ENCODE assay signal across 31 cellular contexts in genomic region chr4:75110061-75110460, GRCh38.
"Had no signal": no experiment of that assay in that cellular context is flagged by ENCODE, and none has a peak within 500 bp of the region (broad histone marks: within the 10 kb centered on the region; RNA-seq: fewer than 3 reads in every experiment).

No MANE protein-coding gene starts in this region.

- H3K36me3 ChIP-seq: adrenal gland, ascending aorta, brain microvascular endothelial cell, breast epithelium, cardiac muscle cell had no signal

- H3K27me3 ChIP-seq: adrenal gland, ascending aorta, body of pancreas, brain microvascular endothelial cell, breast epithelium, cardiac muscle cell had no signal

- H3K4me1 ChIP-seq: adrenal gland, ascending aorta, body of pancreas, breast epithelium had no signal

- H3K4me3 ChIP-seq: adrenal gland, ascending aorta, body of pancreas, breast epithelium, cardiac muscle cell had no signal

- H3K27ac ChIP-seq: adrenal gland, ascending aorta, body of pancreas, brain microvascular endothelial cell, breast epithelium, cardiac muscle cell had no signal

- DNase-seq: activated effector memory CD4-positive, alpha-beta T cell treated with anti-CD3 and anti-CD28 coated beads, Interleukin-2, amount 50 U/mL, for 16 hours; activated effector memory CD4-positive, alpha-beta T cell treated with Interleukin-2 at 50 U/mL for 16 hours; activated gamma-delta T cell; activated gamma-delta T cell treated with Interleukin-2 at 50 U/mL for 16 hours; activated naive CD4-positive, alpha-beta T cell; activated naive CD4-positive, alpha-beta T cell treated with anti-CD3 and anti-CD28 coated beads for 36 hours; activated naive CD4-positive, alpha-beta T cell treated with anti-CD3 and anti-CD28 coated beads, Interleukin-2, amount 10 ng/mL, durations not matched to agents 7 days and 5 days; activated naive CD4-positive, alpha-beta T cell treated with anti-CD3 and anti-CD28 coated beads, Interleukin-2, amount 50 U/mL, for 16 hours; activated naive CD4-positive, alpha-beta T cell treated with Interleukin-2 at 50 U/mL for 16 hours; activated naive CD8-positive, alpha-beta T cell treated with anti-CD3 and anti-CD28 coated beads for 36 hours; activated naive CD8-positive, alpha-beta T cell treated with anti-CD3 and anti-CD28 coated beads, Interleukin-2, amount 10 ng/mL, durations not matched to agents 7 days and 5 days; activated naive CD8-positive, alpha-beta T cell treated with anti-CD3 and anti-CD28 coated beads, Interleukin-2, amount 50 U/mL, for 24 hours; activated T-cell treated with anti-CD3 and anti-CD28 coated beads, Interleukin-2, amount 50 U/mL, for 4 hours; activated T-cell treated with anti-CD3 and anti-CD28 coated beads, Interleukin-2, amount 50 U/mL, for 48 hours; activated T-cell treated with anti-CD3 and anti-CD28 coated beads, Interleukin-2, amount 50 U/mL, for 72 hours; adrenal gland; amniotic stem cell; aorta; body of pancreas; brain microvascular endothelial cell; caudate nucleus; central memory CD4-positive, alpha-beta T cell; cerebellar nuclear complex had no signal

- FAIRE-seq: astrocyte, bronchial epithelial cell, colon had no signal

- ATAC-seq: activated naive CD4-positive, alpha-beta T cell treated with anti-CD3 and anti-CD28 coated beads, Interleukin-2, amount 50 U/mL, for 72 hours; activated naive CD8-positive, alpha-beta T cell treated with anti-CD3 and anti-CD28 coated beads, Interleukin-2, amount 50 U/mL, for 24 hours; activated T-cell treated with anti-CD3 and anti-CD28 coated beads, Interleukin-2, amount 50 U/mL, for 4 hours; activated T-cell treated with anti-CD3 and anti-CD28 coated beads, Interleukin-2, amount 50 U/mL, for 72 hours; activated T-helper 17 cell treated with anti-CD3 and anti-CD28 coated beads, Interleukin-2, amount 50 U/mL, for 72 hours; body of pancreas had no signal

- H3K9me3 ChIP-seq: adrenal gland, ascending aorta, body of pancreas, breast epithelium had no signal
